ENCODE assay signal across 24 cellular contexts in genomic region chr3:139340784-139341183, GRCh38.
"Had no signal": no experiment of that assay in that cellular context is flagged by ENCODE, and none has a peak within 500 bp of the region (broad histone marks: within the 10 kb centered on the region; RNA-seq: fewer than 3 reads in every experiment).

No MANE protein-coding gene starts in this region.

- H3K27ac ChIP-seq: coronary artery, esophagus squamous epithelium, heart right ventricle, parathyroid adenoma, right lobe of liver, stomach, thyroid gland, vagina had no signal

- H3K36me3 ChIP-seq: esophagus squamous epithelium, right lobe of liver, thyroid gland, vagina had no signal

- H3K9me3 ChIP-seq: esophagus squamous epithelium, heart right ventricle, right lobe of liver, stomach, thyroid gland, vagina had no signal

- ATAC-seq: heart right ventricle; left lobe of liver; natural killer cell; right lobe of liver; stimulated activated effector memory CD8-positive, alpha-beta T cell treated with anti-CD3 and anti-CD28 coated beads, Interleukin-12 subunit alpha, Interleukin-12 subunit beta, amount 100 ng/mL, for 72 hours had no signal

- H3K27me3 ChIP-seq: right lobe of liver, stomach, thyroid gland, vagina had no signal

- DNase-seq: dermis blood vessel endothelial cell; effector memory CD4-positive, alpha-beta T cell; esophagus squamous epithelium; foreskin melanocyte; glutamatergic neuron; heart right ventricle; hippocampal formation; immature natural killer cell; natural killer cell; right lobe of liver; stimulated activated CD4-positive, alpha-beta T cell treated with anti-CD3 and anti-CD28 coated beads, Interleukin-12 subunit alpha, Interleukin-12 subunit beta, amount 100 ng/mL, for 4 hours; stimulated activated CD4-positive, alpha-beta T cell treated with anti-CD3 and anti-CD28 coated beads, Interleukin-1b, Interleukin-23, amount 100 ng/mL, for 48 hours; stimulated activated CD4-positive, alpha-beta T cell treated with anti-CD3 and anti-CD28 coated beads, Interleukin-4, amount 100 ng/mL, for 1 hour; stimulated activated naive CD4-positive, alpha-beta T cell treated with Interleukin-2 at 50 U/mL for 16 hours; stomach; thyroid gland; trophoblast cell had no signal

- H3K4me3 ChIP-seq: coronary artery, esophagus squamous epithelium, heart right ventricle, lung, right lobe of liver, smooth muscle cell, stomach, thyroid gland, vagina had no signal
